In the genomic region with DNA sequence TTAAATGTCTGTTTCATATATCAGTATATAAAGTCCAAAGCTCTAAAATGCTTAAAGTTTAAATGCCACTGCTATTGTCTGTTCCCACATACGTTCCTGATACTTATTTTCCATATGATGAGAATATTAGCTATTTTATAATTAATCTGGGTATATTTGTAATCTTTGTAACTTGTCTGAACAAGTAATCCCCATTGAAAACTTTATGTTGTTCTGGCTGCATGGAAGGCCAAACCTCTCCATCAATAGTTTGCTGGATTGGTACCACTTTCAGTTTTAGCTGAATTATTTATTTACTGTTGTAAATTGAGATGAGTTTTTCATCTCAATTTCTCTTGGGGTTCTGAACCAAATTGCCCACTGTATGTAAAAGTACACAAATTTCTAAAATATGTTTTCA, we compare ENCODE assay signal across 10 cellular contexts. TPM values are rescaled to one million over a fixed set of nuclear protein-coding genes. Genes with fewer than 3 reads are reported as not detected.
DNase-seq lines count a peak whose midpoint lies in the region; ATAC-seq and TF ChIP-seq lines count a peak whose summit lies in the region.
"Had no signal": no experiment of that assay in that cellular context is flagged by ENCODE, and none has a peak within 500 bp of the region (broad histone marks: within the 10 kb centered on the region; RNA-seq: fewer than 3 reads in every experiment).

No MANE protein-coding gene starts in this region.

- no peak for TF ChIP-seq CTCF in GM23338 (conservative IDR thresholded peaks at IDR 0.05; ENCODE audit: low read depth in 2 of 2)
- no peak for TF ChIP-seq CTCF in esophagus squamous epithelium (IDR thresholded peaks at IDR 0.05)
- no peak for TF ChIP-seq CTCF in sigmoid colon (IDR thresholded peaks at IDR 0.05)

- no peaks in the 10 kb centered on the region for H3K36me3 ChIP-seq in GM23338 (ENCODE audit: insufficient read depth)
- H3K36me3 ChIP-seq in esophagus squamous epithelium, result no peaks in the 10 kb centered on the region
- peaks cover 0 to 5% (median 0%) of the 10 kb centered on the region in 4 donors for H3K36me3 ChIP-seq in sigmoid colon
- H3K36me3 ChIP-seq: prostate gland had no signal

- CTCF ChIA-PET in T-cell (lab: Charles Lee), result interaction anchor here (0.5 to 1.8 kb wide), 5 partner anchors 9 to 755 kb away, joined by 4 to 6 read pairs (median 4); no protein-coding TSS in a partner anchor

- TF ChIP-seq EP300 in sigmoid colon (IDR thresholded peaks at IDR 0.05), result no peak

- H3F3A ChIP-seq in GM23338 (replicated peaks; ENCODE audit: low read depth), result no peaks in the 10 kb centered on the region; the same call in 1 of the 2 replicates

- peaks cover 89% of the 10 kb centered on the region for H3K79me2 ChIP-seq in GM23338 (replicated peaks; ENCODE audit: insufficient read depth)

- H3K27ac ChIP-seq in GM23338 (ENCODE audit: low read depth) (no peak overlapping the region), esophagus squamous epithelium (peak overlapping the region in 2 of 4 donors; percentile 96 to 99), sigmoid colon (peak overlapping the region; percentile 97 to 98 (median 98))

- H3K4me3 ChIP-seq in GM23338, result peak overlapping the region; percentile 86
- peak overlapping the region in 3 of 4 donors; percentile 78 to 91 (median 82) for H3K4me3 ChIP-seq in esophagus squamous epithelium
- H3K4me3 ChIP-seq in sigmoid colon, result peak overlapping the region; percentile 84 to 88 (median 86)

- peaks cover 6% of the 10 kb centered on the region; the same call in 1 of the 2 replicates for H4K20me1 ChIP-seq in GM23338 (replicated peaks; ENCODE audit: insufficient read depth)

- H3K4me1 ChIP-seq in GM23338 (ENCODE audit: insufficient read depth) (peaks cover 26% of the 10 kb centered on the region), esophagus squamous epithelium (peaks cover 0 to 47% (median 10%) of the 10 kb centered on the region in 3 donors), sigmoid colon (peaks cover 0 to 69% (median 48%) of the 10 kb centered on the region in 4 donors)

- H3K9me3 Mint-ChIP-seq in GM23338 (no peaks in the 10 kb centered on the region), T-cell (no peaks in the 10 kb centered on the region)

- no peaks in the 10 kb centered on the region for H3K27me3 ChIP-seq in GM23338 (ENCODE audit: insufficient read depth)
- H3K27me3 ChIP-seq in esophagus squamous epithelium, result no peaks in the 10 kb centered on the region
- H3K27me3 ChIP-seq in sigmoid colon, result no peaks in the 10 kb centered on the region

- H3K4me3 Mint-ChIP-seq in GM23338, result peak overlapping the region; percentile 99
- peak overlapping the region; percentile 96 to 99 (median 99) for H3K4me3 Mint-ChIP-seq in T-cell

- no peak for DNase-seq in GM23338 (ENCODE audit: low spot score)
- no peak for DNase-seq in T-cell
- no peak for DNase-seq in esophagus squamous epithelium (lab: John Stamatoyannopoulos, UW)
- DNase-seq in sigmoid colon, result no peak
- no peak for DNase-seq in kidney glomerular epithelial cell (lab: John Stamatoyannopoulos, UW)
- no peak for DNase-seq in G401 (ENCODE audit: low spot score)
- no peak for DNase-seq in ACHN
- DNase-seq: NCI-H1105 treated with DMSO at 0.1 percent for 48 hours had no signal

- ATAC-seq in GM23338, result no peak
- ATAC-seq in T-cell (replicated peaks in 1 of 4), result no peak
- ATAC-seq in HG02763 (IDR thresholded peaks at IDR 0.05; ENCODE audit: unreplicated experiment), result no peak

- no peaks in the 10 kb centered on the region for H3K9me2 ChIP-seq in GM23338 (ENCODE audit: insufficient read depth)

- H3K27ac Mint-ChIP-seq in GM23338, result no peak overlapping the region
- peak overlapping the region; percentile 96 to 98 for H3K27ac Mint-ChIP-seq in T-cell

- no peak for TF ChIP-seq POLR2A in esophagus squamous epithelium (IDR thresholded peaks at IDR 0.05)
- no peak for TF ChIP-seq POLR2A in sigmoid colon (IDR thresholded peaks at IDR 0.05)

- POLR2A ChIA-PET in T-cell (lab: Charles Lee), result interaction anchor here (0.6 to 0.7 kb wide), 2 partner anchors 388 to 630 kb away, joined by 3 to 4 read pairs; no protein-coding TSS in a partner anchor

- 5 to 15% methylated on average over 1 of the region's 1 CpG for WGBS in esophagus squamous epithelium, 2 donors
- 40 to 41% methylated on average over 1 of the region's 1 CpG for WGBS in sigmoid colon, 2 donors

- H3K36me3 Mint-ChIP-seq in GM23338 (ENCODE audit: low read depth) (no peaks in the 10 kb centered on the region), T-cell (no peaks in the 10 kb centered on the region)

- H3K4me2 ChIP-seq in GM23338, result peak overlapping the region; percentile 81

- no peak overlapping the region for H2AFZ ChIP-seq in GM23338

- H3K27me3 Mint-ChIP-seq in GM23338 (ENCODE audit: insufficient read depth, low read depth, poor library complexity) (peaks cover 4% of the 10 kb centered on the region), T-cell (no peaks in the 10 kb centered on the region)

- in situ Hi-C loops in G401 (cut with HindIII; ENCODE audit: low sequenced_read_pairs) (no loop called here), ACHN (cut with HindIII; ENCODE audit: low pct_ligation_motif_present, low pct_unique_long_range_greater_than_20kb, low sequenced_read_pairs) (no loop called here)

- intact Hi-C loops in esophagus squamous epithelium (cut with DNase I), result no loop called here
- intact Hi-C loops in sigmoid colon (cut with DNase I), result loop anchor here (10.0 kb wide), 1 partner anchor 622 kb away; the partner anchor contains the start of gene EPC2

- H3K4me1 Mint-ChIP-seq in GM23338, result peaks cover 15% of the 10 kb centered on the region
- H3K4me1 Mint-ChIP-seq in T-cell, result peaks cover 61 to 66% (median 64%) of the 10 kb centered on the region in 3 donors

- H3K9me3 ChIP-seq in esophagus squamous epithelium (no peaks in the 10 kb centered on the region), sigmoid colon (no peaks in the 10 kb centered on the region)
- H3K9me3 ChIP-seq: prostate gland had no signal

TF ChIP-seq in GM23338, 12 proteins besides CTCF, POLR2A, EP300 and RAD21 (continues in another document):
- no peak for TF ChIP-seq NANOG (IDR thresholded peaks at IDR 0.05; ENCODE audit: borderline replicate concordance)
- TF ChIP-seq, protein P1, sequence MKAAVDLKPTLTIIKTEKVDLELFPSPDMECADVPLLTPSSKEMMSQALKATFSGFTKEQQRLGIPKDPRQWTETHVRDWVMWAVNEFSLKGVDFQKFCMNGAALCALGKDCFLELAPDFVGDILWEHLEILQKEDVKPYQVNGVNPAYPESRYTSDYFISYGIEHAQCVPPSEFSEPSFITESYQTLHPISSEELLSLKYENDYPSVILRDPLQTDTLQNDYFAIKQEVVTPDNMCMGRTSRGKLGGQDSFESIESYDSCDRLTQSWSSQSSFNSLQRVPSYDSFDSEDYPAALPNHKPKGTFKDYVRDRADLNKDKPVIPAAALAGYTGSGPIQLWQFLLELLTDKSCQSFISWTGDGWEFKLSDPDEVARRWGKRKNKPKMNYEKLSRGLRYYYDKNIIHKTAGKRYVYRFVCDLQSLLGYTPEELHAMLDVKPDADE (IDR thresholded peaks at IDR 0.05), result no peak
- no peak for TF ChIP-seq CREB1 (CRISPR knock-in tag; IDR thresholded peaks at IDR 0.05; ENCODE audit: low read depth)
- no peak for TF ChIP-seq EZH2phosphoT487 (IDR thresholded peaks at IDR 0.05; ENCODE audit: unreplicated experiment)
- no peak for TF ChIP-seq REST (IDR thresholded peaks at IDR 0.05; ENCODE audit: unreplicated experiment)

RNA-seq across cellular contexts. Expression of gene MBD5, which starts 1.5 kb away (rescaled TPM):
- total RNA-seq in GM23338 (2014; rRNA removed; shearing (Covaris generic)), result 23.1 and 29.3 TPM in 2 replicates
- polyA plus RNA-seq in GM23338 (2016; fragmentation: Nextera tagmentation; extraction: Ambion mirVana), result 10.5 and 16.2 TPM in 2 replicates
- total RNA-seq in T-cell, result 10 to 100 TPM; 34.6 to 81.9 (median 45.6) TPM
- total RNA-seq in esophagus squamous epithelium, result 10 to 100 TPM; 11.8 to 23.8 (median 14.0) TPM
- total RNA-seq in sigmoid colon, result 10 to 100 TPM; 67.0 to 81.1 (median 74.5) TPM
- 1 to 10 TPM; 2.3 to 8.4 (median 3.6) TPM for polyA plus RNA-seq in sigmoid colon
- 11.4 and 14.5 TPM in 2 replicates for total RNA-seq in G401 (2014; rRNA removed; shearing (Covaris generic))

RNA-seq across cellular contexts. Expression of gene ORC4, which starts 1.8 kb away (rescaled TPM):
- total RNA-seq in GM23338 (2014; rRNA removed; shearing (Covaris generic)), result 174 and 177 TPM in 2 replicates
- polyA plus RNA-seq in GM23338 (2016; fragmentation: Nextera tagmentation; extraction: Ambion mirVana) (45.7 and 47.5 TPM in 2 replicates), sigmoid colon (10 to 100 TPM; 14.4 to 19.4 (median 15.2) TPM)
- total RNA-seq in T-cell (10 to 100 TPM; 40.3 to 46.8 (median 42.1) TPM), esophagus squamous epithelium (10 to 100 TPM; 33.1 to 52.0 (median 40.0) TPM), sigmoid colon (10 to 100 TPM; 61.8 to 89.5 (median 76.6) TPM)
- 16.7 and 33.9 TPM in 2 replicates for total RNA-seq in G401 (2014; rRNA removed; shearing (Covaris generic))
